ENCODE assay signal across 10 cellular contexts in the genomic region with DNA sequence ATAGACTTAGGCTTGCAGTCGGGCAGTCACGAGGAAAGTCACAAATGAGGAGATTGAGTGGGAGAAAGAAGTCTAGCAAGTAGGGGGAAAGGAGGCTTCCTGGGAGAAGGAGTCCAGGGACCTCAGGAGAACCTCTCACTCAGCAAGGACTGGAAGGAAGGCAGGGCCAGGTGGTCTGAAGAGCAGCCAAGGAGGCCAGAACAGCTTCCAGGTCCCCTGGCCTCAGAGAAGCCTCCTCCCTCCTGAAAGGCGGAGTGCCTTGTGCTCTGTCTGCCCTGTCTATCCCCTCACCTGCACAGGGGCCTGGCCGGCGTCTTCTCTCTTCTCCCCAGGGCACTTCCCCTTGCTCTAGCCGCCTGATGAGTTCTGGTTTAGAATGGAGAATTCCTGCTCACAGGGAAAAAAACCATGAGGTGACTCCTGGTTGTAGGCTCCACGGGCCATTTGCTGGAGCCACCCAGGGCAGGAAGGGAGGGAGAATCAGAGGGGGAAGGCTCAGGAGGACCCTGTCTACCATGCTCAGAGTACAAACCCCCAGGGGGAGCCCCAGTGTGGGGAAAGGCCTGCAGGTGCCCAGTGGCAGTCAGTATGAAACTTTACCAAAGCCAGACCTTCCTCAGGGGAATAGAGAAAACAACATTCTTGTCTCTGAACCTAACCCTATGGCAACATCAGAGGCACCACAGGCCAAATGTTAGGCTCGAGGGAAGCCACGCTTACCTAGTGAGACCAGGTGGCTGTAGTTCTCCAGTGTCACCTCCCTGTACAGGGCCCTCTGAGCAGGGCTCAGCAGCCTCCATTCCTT. TPM values are rescaled to one million over a fixed set of nuclear protein-coding genes. Genes with fewer than 3 reads are reported as not detected.
DNase-seq lines count a peak whose midpoint lies in the region; ATAC-seq and TF ChIP-seq lines count a peak whose summit lies in the region.
"Had no signal": no experiment of that assay in that cellular context is flagged by ENCODE, and none has a peak within 500 bp of the region (broad histone marks: within the 10 kb centered on the region; RNA-seq: fewer than 3 reads in every experiment).

No MANE protein-coding gene starts in this region.

- H3K4me3 ChIP-seq in A673 (ENCODE audit: low read depth, low read length, poor library complexity, severe bottlenecking): no peak overlapping the region

- no peaks in the 10 kb centered on the region for H3K9me3 Mint-ChIP-seq in effector memory CD8-positive, alpha-beta T cell
- H3K9me3 Mint-ChIP-seq in mesothelial cell of epicardium: peaks cover 8% of the 10 kb centered on the region
- H3K9me3 Mint-ChIP-seq: stimulated activated naive CD8-positive, alpha-beta T cell treated with anti-CD3 and anti-CD28 coated beads, Interleukin-15, Interleukin-2, amounts not matched to agents 100 ng/mL and 50 ng/mL, for 24 hours had no signal

- BruUV-seq in A673 (replicated peaks; lab: Mats Ljungman, UMichigan): no TSS peak

- H3K36me3 ChIP-seq in A673 (ENCODE audit: insufficient read depth, low read length, poor library complexity, severe bottlenecking): peaks cover 5% of the 10 kb centered on the region

- no peaks in the 10 kb centered on the region for H3K27me3 Mint-ChIP-seq in effector memory CD8-positive, alpha-beta T cell
- no peaks in the 10 kb centered on the region for H3K27me3 Mint-ChIP-seq in mesothelial cell of epicardium (ENCODE audit: low read depth)
- H3K27me3 Mint-ChIP-seq: stimulated activated naive CD8-positive, alpha-beta T cell treated with anti-CD3 and anti-CD28 coated beads, Interleukin-15, Interleukin-2, amounts not matched to agents 100 ng/mL and 50 ng/mL, for 24 hours had no signal

- H3K9me3 ChIP-seq in A673 (ENCODE audit: low read depth, low read length, poor library complexity, severe bottlenecking): no peaks in the 10 kb centered on the region

- no peaks in the 10 kb centered on the region for H3K4me1 ChIP-seq in A673 (ENCODE audit: insufficient read depth, low read length, poor library complexity, severe bottlenecking)

- H3K27ac Mint-ChIP-seq in effector memory CD8-positive, alpha-beta T cell: peak overlapping the region; percentile 71 to 72
- H3K27ac Mint-ChIP-seq in mesothelial cell of epicardium: no peak overlapping the region
- H3K27ac Mint-ChIP-seq: stimulated activated naive CD8-positive, alpha-beta T cell treated with anti-CD3 and anti-CD28 coated beads, Interleukin-15, Interleukin-2, amounts not matched to agents 100 ng/mL and 50 ng/mL, for 24 hours had no signal

- H3K36me3 Mint-ChIP-seq in effector memory CD8-positive, alpha-beta T cell (ENCODE audit: insufficient read depth): peaks cover 13% of the 10 kb centered on the region
- peaks cover 34% of the 10 kb centered on the region for H3K36me3 Mint-ChIP-seq in mesothelial cell of epicardium

- no peak for DNase-seq in effector memory CD8-positive, alpha-beta T cell
- DNase-seq in mesothelial cell of epicardium (ENCODE audit: low spot score in 2 of 2, unreplicated experiment in 2 of 2): no peak
- DNase-seq in activated T-cell treated with anti-CD3 and anti-CD28 coated beads, Interleukin-2, amount 50 U/mL, for 1 hour: no peak
- no peak for DNase-seq in activated T-cell treated with anti-CD3 and anti-CD28 coated beads, Interleukin-2, amount 50 U/mL, for 48 hours
- DNase-seq in A673 (ENCODE audit: low spot score): no peak

- peaks cover 13 to 20% of the 10 kb centered on the region in 2 donors for H3K4me1 Mint-ChIP-seq in effector memory CD8-positive, alpha-beta T cell (ENCODE audit: low read depth in 2 of 2)
- no peaks in the 10 kb centered on the region for H3K4me1 Mint-ChIP-seq in mesothelial cell of epicardium

- H3K27me3 ChIP-seq in A673 (replicated peaks; ENCODE audit: insufficient read depth, low read depth, low read length, poor library complexity): no peaks in the 10 kb centered on the region

- intact Hi-C loops in A673 (cut with micrococcal nuclease; ENCODE audit: unreplicated experiment): no loop called here

- TF ChIP-seq CTCF in mesothelial cell of epicardium (IDR thresholded peaks at IDR 0.05; ENCODE audit: unreplicated experiment) (no peak), A673 (conservative IDR thresholded peaks at IDR 0.05; ENCODE audit: low read depth, low read length) (no peak)

- ATAC-seq in GM18502 (IDR thresholded peaks at IDR 0.05; ENCODE audit: poor library complexity, unreplicated experiment) (peak; percentile 92), GM21526 (IDR thresholded peaks at IDR 0.05; ENCODE audit: low FRiP score, unreplicated experiment) (peak; percentile 52), HG03354 (IDR thresholded peaks at IDR 0.05; ENCODE audit: poor library complexity, severe bottlenecking, unreplicated experiment) (peak; percentile 92)
- ATAC-seq in effector memory CD8-positive, alpha-beta T cell (replicated peaks): no peak

- POLR2A ChIA-PET in A673 (lab: Charles Lee; ENCODE audit: low non-redundant PET): interaction anchor here (0.6 kb wide), 1 partner anchor 10 kb away, joined by 3 read pairs; no protein-coding TSS in a partner anchor

- CTCF ChIA-PET in A673 (lab: Charles Lee): no interaction called here

- H3K27ac ChIP-seq in A673 (ENCODE audit: low read depth, low read length, poor library complexity, severe bottlenecking): no peak overlapping the region
- H3K27ac ChIP-seq: VCaP had no signal

- H3K4me3 Mint-ChIP-seq in effector memory CD8-positive, alpha-beta T cell: no peak overlapping the region
- no peak overlapping the region for H3K4me3 Mint-ChIP-seq in mesothelial cell of epicardium
- H3K4me3 Mint-ChIP-seq: stimulated activated naive CD8-positive, alpha-beta T cell treated with anti-CD3 and anti-CD28 coated beads, Interleukin-15, Interleukin-2, amounts not matched to agents 100 ng/mL and 50 ng/mL, for 24 hours had no signal

RNA-seq across cellular contexts. Expression of a gene that starts 11.2 kb away (rescaled TPM):
- 23.9 to 27.1 TPM (median 25.5 TPM) in 3 replicates for total RNA-seq in mesothelial cell of epicardium
- 17.9 and 20.3 TPM in 2 replicates for total RNA-seq in A673 (2021)
